ENCODE assay signal across 19 cellular contexts in the genomic region with DNA sequence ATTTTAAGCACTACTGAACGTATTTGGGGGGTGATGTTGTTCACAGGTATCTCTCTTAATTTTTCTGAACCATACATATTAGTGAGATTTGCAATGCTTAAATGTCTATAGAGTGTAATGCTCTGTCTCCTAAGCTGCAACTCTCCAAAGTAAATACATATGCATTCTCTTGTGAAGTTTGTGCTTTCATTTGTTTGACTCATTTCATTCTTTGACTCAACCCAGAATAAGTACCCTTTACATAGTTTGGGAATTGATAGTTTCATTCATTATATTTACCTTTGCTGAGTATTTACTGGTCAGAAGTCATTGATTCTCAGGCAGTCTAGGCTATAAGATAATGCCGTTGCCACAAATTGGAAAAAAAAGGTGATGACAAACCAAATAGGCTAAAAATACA.
A peak's percentile ranks its signal among the peaks of the same experiment; 100 is the strongest.
DNase-seq lines count a peak whose midpoint lies in the region; ATAC-seq lines count a peak whose summit lies in the region.
"Had no signal": no experiment of that assay in that cellular context is flagged by ENCODE, and none has a peak within 500 bp of the region (broad histone marks: within the 10 kb centered on the region; RNA-seq: fewer than 3 reads in every experiment).

No MANE protein-coding gene starts in this region.

- peak; percentile 19 to 61 for ATAC-seq in activated naive CD4-positive, alpha-beta T cell treated with anti-CD3 and anti-CD28 coated beads, Interleukin-2, amount 50 U/mL, for 72 hours
- ATAC-seq in stimulated activated naive CD8-positive, alpha-beta T cell treated with anti-CD3 and anti-CD28 coated beads, Interleukin-15, amount 100 ng/mL, for 72 hours: peak; percentile 54
- ATAC-seq in GM18868 (IDR thresholded peaks at IDR 0.05; ENCODE audit: unreplicated experiment): no peak

- DNase-seq in activated CD4-positive, alpha-beta T cell treated with anti-CD3 and anti-CD28 coated beads, Interleukin-2, amount 10 ng/mL, durations not matched to agents 24 days and 14 days: no peak
- no peak for DNase-seq in activated CD4-positive, alpha-beta T cell treated with anti-CD3 and anti-CD28 coated beads for 48 hours
- DNase-seq in activated naive CD4-positive, alpha-beta T cell treated with anti-CD3 and anti-CD28 coated beads, Interleukin-2, amount 50 U/mL, for 72 hours (ENCODE audit: low spot score in 2 of 2): no peak
- no peak for DNase-seq in activated naive CD4-positive, alpha-beta T cell treated with anti-CD3 and anti-CD28 coated beads, Interleukin-2, amount 50 U/mL, for 16 hours
- DNase-seq in activated naive CD8-positive, alpha-beta T cell treated with anti-CD3 and anti-CD28 coated beads for 36 hours: no peak
- DNase-seq in stimulated activated naive CD8-positive, alpha-beta T cell treated with anti-CD3 and anti-CD28 coated beads, Interleukin-15, amount 100 ng/mL, for 72 hours: no peak
- DNase-seq in EL: no peak
- DNase-seq: 8988T, ACHN, DND-41, HCEC 1CT, KG1, MG63, NCI-H1694, NCI-H2029 treated with DMSO at 0.1 percent for 48 hours, NCI-H510A, Right ventricle myocardium superior, RPMI8226 had no signal

- H3K27me3 Mint-ChIP-seq in activated CD4-positive, alpha-beta T cell treated with anti-CD3 and anti-CD28 coated beads, Interleukin-2, amount 10 ng/mL, durations not matched to agents 24 days and 14 days: no peaks in the 10 kb centered on the region
- H3K27me3 Mint-ChIP-seq in activated naive CD8-positive, alpha-beta T cell treated with anti-CD3 and anti-CD28 coated beads for 36 hours: no peaks in the 10 kb centered on the region
- H3K27me3 Mint-ChIP-seq in stimulated activated naive CD8-positive, alpha-beta T cell treated with anti-CD3 and anti-CD28 coated beads, Interleukin-15, amount 100 ng/mL, for 72 hours: no peaks in the 10 kb centered on the region

- intact Hi-C loops in activated CD4-positive, alpha-beta T cell treated with anti-CD3 and anti-CD28 coated beads, Interleukin-2, amount 10 ng/mL, durations not matched to agents 24 days and 14 days (cut with micrococcal nuclease): loop anchor here (1.0 kb wide), 2 partner anchors 37 to 85 kb away; no protein-coding TSS in a partner anchor

- peak overlapping the region; percentile 75 for H3K27ac Mint-ChIP-seq in activated CD4-positive, alpha-beta T cell treated with anti-CD3 and anti-CD28 coated beads, Interleukin-2, amount 10 ng/mL, durations not matched to agents 24 days and 14 days
- peak overlapping the region in 1 of 2 donors; percentile 25 for H3K27ac Mint-ChIP-seq in activated naive CD4-positive, alpha-beta T cell treated with anti-CD3 and anti-CD28 coated beads, Interleukin-2, amount 50 U/mL, for 72 hours
- H3K27ac Mint-ChIP-seq in activated naive CD8-positive, alpha-beta T cell treated with anti-CD3 and anti-CD28 coated beads for 36 hours: peak overlapping the region; percentile 85
- no peak overlapping the region for H3K27ac Mint-ChIP-seq in stimulated activated naive CD8-positive, alpha-beta T cell treated with anti-CD3 and anti-CD28 coated beads, Interleukin-15, amount 100 ng/mL, for 72 hours

- peaks cover 44% of the 10 kb centered on the region for H3K4me1 Mint-ChIP-seq in activated CD4-positive, alpha-beta T cell treated with anti-CD3 and anti-CD28 coated beads, Interleukin-2, amount 10 ng/mL, durations not matched to agents 24 days and 14 days
- H3K4me1 Mint-ChIP-seq in activated naive CD8-positive, alpha-beta T cell treated with anti-CD3 and anti-CD28 coated beads for 36 hours: peaks cover 40% of the 10 kb centered on the region
- H3K4me1 Mint-ChIP-seq in stimulated activated naive CD8-positive, alpha-beta T cell treated with anti-CD3 and anti-CD28 coated beads, Interleukin-15, amount 100 ng/mL, for 72 hours: peaks cover 76% of the 10 kb centered on the region

- peaks cover 16% of the 10 kb centered on the region for H3K9me3 Mint-ChIP-seq in activated CD4-positive, alpha-beta T cell treated with anti-CD3 and anti-CD28 coated beads, Interleukin-2, amount 10 ng/mL, durations not matched to agents 24 days and 14 days
- H3K9me3 Mint-ChIP-seq in activated naive CD4-positive, alpha-beta T cell treated with anti-CD3 and anti-CD28 coated beads, Interleukin-2, amount 50 U/mL, for 72 hours: peaks cover 3 to 13% of the 10 kb centered on the region in 2 donors
- peaks cover 21% of the 10 kb centered on the region for H3K9me3 Mint-ChIP-seq in activated naive CD8-positive, alpha-beta T cell treated with anti-CD3 and anti-CD28 coated beads for 36 hours
- peaks cover 13 to 14% of the 10 kb centered on the region in 2 donors for H3K9me3 Mint-ChIP-seq in stimulated activated naive CD8-positive, alpha-beta T cell treated with anti-CD3 and anti-CD28 coated beads, Interleukin-15, amount 100 ng/mL, for 72 hours

- H3K4me3 Mint-ChIP-seq in activated CD4-positive, alpha-beta T cell treated with anti-CD3 and anti-CD28 coated beads, Interleukin-2, amount 10 ng/mL, durations not matched to agents 24 days and 14 days: peak overlapping the region; percentile 33
- no peak overlapping the region for H3K4me3 Mint-ChIP-seq in activated naive CD8-positive, alpha-beta T cell treated with anti-CD3 and anti-CD28 coated beads for 36 hours
- H3K4me3 Mint-ChIP-seq in stimulated activated naive CD8-positive, alpha-beta T cell treated with anti-CD3 and anti-CD28 coated beads, Interleukin-15, amount 100 ng/mL, for 72 hours: peak overlapping the region; percentile 59 to 61

- peaks cover 9% of the 10 kb centered on the region for H3K36me3 Mint-ChIP-seq in activated CD4-positive, alpha-beta T cell treated with anti-CD3 and anti-CD28 coated beads, Interleukin-2, amount 10 ng/mL, durations not matched to agents 24 days and 14 days (ENCODE audit: low read depth)
- peaks cover 0 to 10% of the 10 kb centered on the region in 2 donors for H3K36me3 Mint-ChIP-seq in activated naive CD4-positive, alpha-beta T cell treated with anti-CD3 and anti-CD28 coated beads, Interleukin-2, amount 50 U/mL, for 72 hours
- H3K36me3 Mint-ChIP-seq in activated naive CD8-positive, alpha-beta T cell treated with anti-CD3 and anti-CD28 coated beads for 36 hours: peaks cover 72% of the 10 kb centered on the region

Comparison
In these comparisons a context has a peak if more than half of its experiments do, and no peak if none do; other contexts are left out.
1. H3K27ac Mint-ChIP-seq: peak in activated CD4-positive, alpha-beta T cell treated with anti-CD3 and anti-CD28 coated beads, Interleukin-2, amount 10 ng/mL, durations not matched to agents 24 days and 14 days (single experiment) and activated naive CD8-positive, alpha-beta T cell treated with anti-CD3 and anti-CD28 coated beads for 36 hours (single experiment); none in stimulated activated naive CD8-positive, alpha-beta T cell treated with anti-CD3 and anti-CD28 coated beads, Interleukin-15, amount 100 ng/mL, for 72 hours (0 of 2).